11 cellular contexts compared by ENCODE assay signal in the genomic region with DNA sequence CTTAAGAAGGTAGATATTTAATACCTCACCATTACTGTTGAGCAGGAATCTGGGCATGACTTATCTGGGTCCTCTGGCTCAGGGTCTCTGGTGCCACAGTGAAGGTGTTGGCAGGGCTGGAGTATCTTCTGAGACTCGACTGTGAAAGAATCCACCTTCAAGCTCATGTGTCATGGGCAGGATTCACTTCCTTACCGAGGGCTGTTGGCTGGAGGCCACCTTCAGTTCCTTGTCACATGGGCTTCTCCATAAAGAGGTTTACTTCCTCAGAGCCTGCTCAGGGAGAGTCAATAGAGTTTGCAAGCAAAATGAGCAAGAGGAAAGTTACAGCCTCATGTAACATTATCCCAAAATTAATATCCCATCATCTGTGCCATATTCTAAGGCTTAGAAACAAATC.
"Had no signal": no experiment of that assay in that cellular context is flagged by ENCODE, and none has a peak within 500 bp of the region (broad histone marks: within the 10 kb centered on the region; RNA-seq: fewer than 3 reads in every experiment).

No MANE protein-coding gene starts in this region.

- ATAC-seq: heart left ventricle; naive thymus-derived CD4-positive, alpha-beta T cell; stimulated activated naive CD8-positive, alpha-beta T cell treated with anti-CD3 and anti-CD28 coated beads, Interleukin-15, amount 100 ng/mL, for 72 hours had no signal

- FAIRE-seq: frontal cortex had no signal

- DNase-seq: activated CD4-positive, CD25-positive, alpha-beta regulatory T cell treated with anti-CD3 and anti-CD28 coated beads, Interleukin-2, amount 50 U/mL, for 72 hours; activated naive CD4-positive, alpha-beta T cell treated with anti-CD3 and anti-CD28 coated beads, Interleukin-2, amount 10 ng/mL, durations not matched to agents 7 days and 5 days; activated T-cell treated with anti-CD3 and anti-CD28 coated beads for 4 hours; cerebellar nuclear complex; effector memory CD4-positive, alpha-beta T cell; heart left ventricle; naive thymus-derived CD4-positive, alpha-beta T cell; ovary; stimulated activated CD4-positive, alpha-beta T cell treated with anti-CD3 and anti-CD28 coated beads, Interleukin-1b, Interleukin-23, amount 100 ng/mL, for 48 hours; stimulated activated naive CD8-positive, alpha-beta T cell treated with anti-CD3 and anti-CD28 coated beads, Interleukin-15, amount 100 ng/mL, for 72 hours had no signal
